ENCODE assay signal across 1 cellular context in genomic region chr1:213452504-213452903, GRCh38.
TF ChIP-seq lines count a peak whose summit lies in the region.

No MANE protein-coding gene starts in this region.

TF ChIP-seq in GM23338, 12 proteins besides CTCF, POLR2A, EP300 and RAD21 (continued from another document):
- TF ChIP-seq ZNF462 (CRISPR knock-in tag; IDR thresholded peaks at IDR 0.05) (no peak), EZH2 (IDR thresholded peaks at IDR 0.05; ENCODE audit: low read depth, unreplicated experiment) (no peak), POLR2AphosphoS5 (IDR thresholded peaks at IDR 0.05; ENCODE audit: low read depth) (no peak), ZNF331 (CRISPR knock-in tag; IDR thresholded peaks at IDR 0.05; ENCODE audit: low read depth) (no peak)
- TF ChIP-seq, protein P1, sequence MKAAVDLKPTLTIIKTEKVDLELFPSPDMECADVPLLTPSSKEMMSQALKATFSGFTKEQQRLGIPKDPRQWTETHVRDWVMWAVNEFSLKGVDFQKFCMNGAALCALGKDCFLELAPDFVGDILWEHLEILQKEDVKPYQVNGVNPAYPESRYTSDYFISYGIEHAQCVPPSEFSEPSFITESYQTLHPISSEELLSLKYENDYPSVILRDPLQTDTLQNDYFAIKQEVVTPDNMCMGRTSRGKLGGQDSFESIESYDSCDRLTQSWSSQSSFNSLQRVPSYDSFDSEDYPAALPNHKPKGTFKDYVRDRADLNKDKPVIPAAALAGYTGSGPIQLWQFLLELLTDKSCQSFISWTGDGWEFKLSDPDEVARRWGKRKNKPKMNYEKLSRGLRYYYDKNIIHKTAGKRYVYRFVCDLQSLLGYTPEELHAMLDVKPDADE (IDR thresholded peaks at IDR 0.05), result no peak
TF ChIP-seq in GM23338: peak in this region for 0.
